Comparison of ENCODE assay signal across 1 cellular context in genomic region chr12:93127582-93128331, GRCh38.
TF ChIP-seq lines count a peak whose summit lies in the region.

No MANE protein-coding gene starts in this region.

TF ChIP-seq in HepG2, 621 proteins besides CTCF, POLR2A, EP300 and RAD21 (continued from another document and continues in another):
- TF ChIP-seq ZFP91 (CRISPR knock-in tag; IDR thresholded peaks at IDR 0.05; ENCODE audit: borderline replicate concordance) (peak; percentile 87), MIXL1 (CRISPR knock-in tag; IDR thresholded peaks at IDR 0.05) (peak; percentile 99), PLSCR1 (CRISPR knock-in tag; IDR thresholded peaks at IDR 0.05; ENCODE audit: borderline replicate concordance) (no peak), ZNF883 (CRISPR knock-in tag; IDR thresholded peaks at IDR 0.05; ENCODE audit: not compliant biosample characterization) (no peak), ZNF512 (CRISPR knock-in tag; IDR thresholded peaks at IDR 0.05) (no peak), AFF4 (CRISPR knock-in tag; IDR thresholded peaks at IDR 0.05) (no peak), NCOR1 (IDR thresholded peaks at IDR 0.05; ENCODE audit: borderline replicate concordance, low read length) (peak; percentile 90; the same call in 1 of the 2 replicates), JDP2 (CRISPR knock-in tag; IDR thresholded peaks at IDR 0.05; ENCODE audit: borderline replicate concordance) (no peak), WIZ (CRISPR knock-in tag; IDR thresholded peaks at IDR 0.05) (no peak), ZNF770 (CRISPR knock-in tag; IDR thresholded peaks at IDR 0.05) (peak; percentile 73), NCOA2 (CRISPR knock-in tag; IDR thresholded peaks at IDR 0.05) (peak; percentile 94), KDM2A (CRISPR knock-in tag; IDR thresholded peaks at IDR 0.05; ENCODE audit: borderline replicate concordance, low read depth) (peak; percentile 78), NFYC (CRISPR knock-in tag; IDR thresholded peaks at IDR 0.05) (no peak), ZSCAN20 (CRISPR knock-in tag; IDR thresholded peaks at IDR 0.05; ENCODE audit: borderline replicate concordance) (no peak), GTF3A (CRISPR knock-in tag; conservative IDR thresholded peaks at IDR 0.05) (no peak; the same call in 1 of the 2 replicates), ZNF513 (CRISPR knock-in tag; conservative IDR thresholded peaks at IDR 0.05) (no peak), ZNF788 (CRISPR knock-in tag; IDR thresholded peaks at IDR 0.05; ENCODE audit: borderline replicate concordance) (peak; percentile 92; the same call in 1 of the 2 replicates), THAP11 (CRISPR knock-in tag; IDR thresholded peaks at IDR 0.05) (peak; percentile 84), ZBTB40 (IDR thresholded peaks at IDR 0.05) (no peak), ZBTB40 (CRISPR knock-in tag; IDR thresholded peaks at IDR 0.05) (peak; percentile 80; the same call in 1 of the 2 replicates), RORA (CRISPR knock-in tag; IDR thresholded peaks at IDR 0.05) (no peak), POGK (CRISPR knock-in tag; conservative IDR thresholded peaks at IDR 0.05) (peak; percentile 98), CREBL2 (CRISPR knock-in tag; IDR thresholded peaks at IDR 0.05; ENCODE audit: borderline replicate concordance) (no peak), ZNF792 (CRISPR knock-in tag; IDR thresholded peaks at IDR 0.05) (peak; percentile 91; the same call in 1 of the 2 replicates), MED1 (CRISPR knock-in tag; IDR thresholded peaks at IDR 0.05) (peak; percentile 97), HDAC2 (CRISPR knock-in tag; IDR thresholded peaks at IDR 0.05) (peak; percentile 98), MBD4 (IDR thresholded peaks at IDR 0.05; ENCODE audit: borderline replicate concordance, low read length) (no peak; the same call in 1 of the 2 replicates), DR1 (CRISPR knock-in tag; IDR thresholded peaks at IDR 0.05) (peak; percentile 74; the same call in 1 of the 2 replicates), CENPX (CRISPR knock-in tag; IDR thresholded peaks at IDR 0.05) (no peak), ZNF878 (CRISPR knock-in tag; IDR thresholded peaks at IDR 0.05) (peak; percentile 51; the same call in 1 of the 2 replicates), ELF1 (CRISPR knock-in tag; IDR thresholded peaks at IDR 0.05) (peak; percentile 55; the same call in 1 of the 2 replicates), HMG20B (CRISPR knock-in tag; conservative IDR thresholded peaks at IDR 0.05) (peak; percentile 92), EZH2 (conservative IDR thresholded peaks at IDR 0.05; ENCODE audit: low read depth, low read length) (no peak), PAF1 (CRISPR knock-in tag; IDR thresholded peaks at IDR 0.05) (no peak), ZNF546 (CRISPR knock-in tag; conservative IDR thresholded peaks at IDR 0.05) (no peak), BRD4 (CRISPR knock-in tag; IDR thresholded peaks at IDR 0.05) (peak; percentile 89; the same call in 1 of the 2 replicates), ZNF331 (CRISPR knock-in tag; IDR thresholded peaks at IDR 0.05) (peak; percentile 99), AKAP8 (CRISPR knock-in tag; IDR thresholded peaks at IDR 0.05) (peak; percentile 69; the same call in 1 of the 2 replicates)
